8 cellular contexts compared by ENCODE assay signal in genomic region chr5:134758176-134758503, GRCh38. TPM values are rescaled to one million over a fixed set of nuclear protein-coding genes. Genes with fewer than 3 reads are reported as not detected.
DNase-seq lines count a peak whose midpoint lies in the region; ATAC-seq, FAIRE-seq and TF ChIP-seq lines count a peak whose summit lies in the region.

No MANE protein-coding gene starts in this region.

- TF ChIP-seq CTCF in C4-2B (conservative IDR thresholded peaks at IDR 0.05) (no peak), GM12878 (IDR thresholded peaks at IDR 0.05 in 2 of 3, conservative IDR thresholded peaks at IDR 0.05 in 1 of 3; ENCODE audit: control insufficient read depth in 2 of 3, extremely low read depth in 1 of 3, insufficient read depth in 1 of 3, low read depth in 3 of 3, low read length in 3 of 3) (no peak)

- H4K8ac ChIP-seq in mesenchymal stem cell (ENCODE audit: low read length): peak overlapping the region; percentile 84

- RAD21 ChIA-PET in GM12878 (lab: Charles Lee; ENCODE audit: unreplicated experiment): interaction anchor here (1.0 to 3.6 kb wide), 4 partner anchors 19 to 147 kb away, joined by 3 to 24 read pairs (median 10); partner anchors contain the start of genes C5orf24, CAMLG and PCBD2

- peak overlapping the region; percentile 88 for H3K4me2 ChIP-seq in GM12878 (ENCODE audit: control insufficient read depth, insufficient read depth)
- H3K4me2 ChIP-seq in mesenchymal stem cell (ENCODE audit: low read length, poor library complexity, severe bottlenecking): peak overlapping the region; percentile 48

- H3K36me3 ChIP-seq in GM12878 (ENCODE audit: control insufficient read depth in 2 of 2, insufficient read depth in 2 of 2, low read length in 1 of 2) (no peaks in the 10 kb centered on the region; a peak in 1 of 4 replicates), mesenchymal stem cell (ENCODE audit: control insufficient read depth in 1 of 2, insufficient read depth in 2 of 2, low read depth in 1 of 2, low read length in 2 of 2) (peaks cover 1 to 7% of the 10 kb centered on the region in 2 experiments)

- no peak overlapping the region for H2BK120ac ChIP-seq in mesenchymal stem cell (ENCODE audit: low read depth, low read length)

- SMC1A ChIA-PET in GM12878 (lab: Charles Lee; ENCODE audit: uncharacterized antibody, unreplicated experiment): interaction anchor here (0.6 to 3.1 kb wide), 4 partner anchors 18 to 150 kb away, joined by 3 to 28 read pairs (median 4); partner anchors contain the start of gene CAMLG

- no peak overlapping the region for H3K23ac ChIP-seq in mesenchymal stem cell (ENCODE audit: low read length in 2 of 2)

- H2BK12ac ChIP-seq in mesenchymal stem cell (ENCODE audit: low read length in 2 of 2): no peak overlapping the region

- H3K4me1 ChIP-seq in GM12878 (ENCODE audit: control insufficient read depth, insufficient read depth, low read length): no peaks in the 10 kb centered on the region; the same call in 1 of the 2 replicates
- peaks cover 4% of the 10 kb centered on the region for H3K4me1 ChIP-seq in mesenchymal stem cell (ENCODE audit: control insufficient read depth, insufficient read depth, low read depth, low read length)

- H4K91ac ChIP-seq in mesenchymal stem cell (ENCODE audit: low read length): no peak overlapping the region

- H4K20me1 ChIP-seq in GM12878 (ENCODE audit: control insufficient read depth, insufficient read depth): no peaks in the 10 kb centered on the region

- in situ Hi-C loops in GM12878 (cut with MboI): no loop called here

- DNase-seq in GM12878 (ENCODE audit: low read depth, low spot score): no peak
- DNase-seq in mesenchymal stem cell: no peak
- no peak for DNase-seq in stimulated activated CD4-positive, alpha-beta T cell treated with anti-CD3 and anti-CD28 coated beads, Interleukin-12 subunit alpha, Interleukin-12 subunit beta, amount 100 ng/mL, for 4 hours
- no peak for DNase-seq in kidney glomerular epithelial cell (lab: John Stamatoyannopoulos, UW)

- TF ChIP-seq RAD21 in GM12878 (IDR thresholded peaks at IDR 0.05; ENCODE audit: insufficient read depth, low read depth, low read length): no peak

- POLR2A ChIA-PET in GM12878 (lab: Charles Lee): interaction anchor here (0.6 to 4.3 kb wide), 6 partner anchors 12 to 147 kb away, joined by 3 to 23 read pairs (median 4); partner anchors contain the start of genes CAMLG and PCBD2

- 0% methylated on average over 9 of the region's 9 CpGs for WGBS in GM12878 (ENCODE audit: insufficient coverage, insufficient replicate concordance, low lambda C conversion rate, missing lambda C conversion rate)
- WGBS in mesenchymal stem cell: 34% methylated on average over 9 of the region's 9 CpGs

- BruUV-seq in GM12878 (replicated peaks; lab: Mats Ljungman, UMichigan): no TSS peak

- peak overlapping the region; percentile 83 for H3K27ac ChIP-seq in C4-2B
- no peak overlapping the region; the same call in 1 of the 2 replicates for H3K27ac ChIP-seq in GM12878 (ENCODE audit: control insufficient read depth, insufficient read depth)
- H3K27ac ChIP-seq in mesenchymal stem cell (ENCODE audit: low read length, poor library complexity, severe bottlenecking): no peak overlapping the region

- no peak overlapping the region for H3K14ac ChIP-seq in mesenchymal stem cell (ENCODE audit: low read length in 2 of 2)

- H3K9me3 ChIP-seq in GM12878 (replicated peaks; ENCODE audit: control insufficient read depth, insufficient read depth, low read length) (no peaks in the 10 kb centered on the region), mesenchymal stem cell (ENCODE audit: control insufficient read depth, low read length) (no peaks in the 10 kb centered on the region)

- H2BK5ac ChIP-seq in mesenchymal stem cell (ENCODE audit: low read depth, low read length, poor library complexity, severe bottlenecking): no peak overlapping the region

- peaks cover 40% of the 10 kb centered on the region for H3K79me2 ChIP-seq in GM12878 (ENCODE audit: control insufficient read depth, insufficient read depth, low read length)

- no peak overlapping the region for H3K4ac ChIP-seq in mesenchymal stem cell (ENCODE audit: low read depth in 1 of 2, low read length in 2 of 2)

- intact Hi-C loops in GM12878 (cut with micrococcal nuclease; ENCODE audit: unreplicated experiment): loop anchor here (1.0 kb wide), 1 partner anchor 20 kb away; the partner anchor contains the start of gene CAMLG

- H3K27me3 ChIP-seq in GM12878 (replicated peaks in 1 of 2; ENCODE audit: control insufficient read depth in 2 of 2, insufficient read depth in 2 of 2, low read length in 1 of 2): no peaks in the 10 kb centered on the region
- H3K27me3 ChIP-seq in mesenchymal stem cell (ENCODE audit: control insufficient read depth in 1 of 2, insufficient read depth in 1 of 2, low read length in 2 of 2): no peaks in the 10 kb centered on the region

- H3K18ac ChIP-seq in mesenchymal stem cell (ENCODE audit: low read depth in 1 of 2, low read length in 2 of 2): peak overlapping the region in 1 of 2 experiments; percentile 31

- peak; percentile 18 for ATAC-seq in HG03025 (IDR thresholded peaks at IDR 0.05; ENCODE audit: low FRiP score, unreplicated experiment)
- no peak for ATAC-seq in GM12878
- no peak for ATAC-seq in activated CD4-positive, CD25-positive, alpha-beta regulatory T cell treated with anti-CD3 and anti-CD28 coated beads, Interleukin-2, amount 50 U/mL, for 24 hours
- ATAC-seq in HG02571 (IDR thresholded peaks at IDR 0.05; ENCODE audit: unreplicated experiment): no peak

- H2BK15ac ChIP-seq in mesenchymal stem cell (ENCODE audit: low read depth, poor library complexity, severe bottlenecking): no peak overlapping the region

- no peak for TF ChIP-seq POLR2A in GM12878 (IDR thresholded peaks at IDR 0.05; ENCODE audit: low read depth, low read length)

- H3K9ac ChIP-seq in GM12878 (ENCODE audit: control insufficient read depth, insufficient read depth, low read length): peak overlapping the region; percentile 71; the same call in 1 of the 2 replicates
- peak overlapping the region; percentile 96 for H3K9ac ChIP-seq in mesenchymal stem cell (ENCODE audit: low read length)

- CTCF ChIA-PET in GM12878 (lab: Yijun Ruan, JAX): interaction anchor here (0.9 to 5.8 kb wide), 11 partner anchors 12 to 171 kb away, joined by 4 to 71 read pairs (median 5); partner anchors contain the start of genes C5orf24, CAMLG and PCBD2

- no peak for TF ChIP-seq EP300 in GM12878 (IDR thresholded peaks at IDR 0.05; ENCODE audit: borderline replicate concordance in 1 of 2, control insufficient read depth in 1 of 2, low read depth in 2 of 2, low read length in 2 of 2)

- H2AK5ac ChIP-seq in mesenchymal stem cell (ENCODE audit: low read length, severe bottlenecking): no peak overlapping the region

- H3K79me1 ChIP-seq in mesenchymal stem cell (replicated peaks; ENCODE audit: low read length, poor library complexity, severe bottlenecking): no peaks in the 10 kb centered on the region

- FAIRE-seq in GM12878 (lab: Jason Lieb, UNC): no peak

- peak overlapping the region; percentile 82 for H3K4me3 ChIP-seq in GM12878
- peak overlapping the region; percentile 55 to 98 for H3K4me3 ChIP-seq in mesenchymal stem cell (ENCODE audit: insufficient read depth in 1 of 2, low read depth in 1 of 2, low read length in 2 of 2)

- H2AFZ ChIP-seq in GM12878 (ENCODE audit: control insufficient read depth, low read depth, low read length) (peak overlapping the region; percentile 96), mesenchymal stem cell (ENCODE audit: low read depth, low read length) (peak overlapping the region; percentile 43)

TF ChIP-seq in GM12878, 131 proteins besides CTCF, POLR2A, EP300 and RAD21 (continues in another document):
- TF ChIP-seq SRF (IDR thresholded peaks at IDR 0.05; ENCODE audit: low read depth in 2 of 2, low read length in 2 of 2): no peak
- TF ChIP-seq ATF7 (IDR thresholded peaks at IDR 0.05; ENCODE audit: low read depth): no peak
- no peak for TF ChIP-seq HDAC6 (IDR thresholded peaks at IDR 0.05; ENCODE audit: unreplicated experiment)

RNA-seq across cellular contexts. Expression of gene DDX46, which starts 0.4 kb away (rescaled TPM):
- total RNA-seq in GM12878 (2013; cell fraction: nucleolus; rRNA removed): 129 and 137 TPM in 2 replicates
- total RNA-seq in GM12878 (2014; rRNA removed) (39.1 and 39.6 TPM in 2 replicates), GM12878 (2014; rRNA removed; fragmentation: Illumina TruSeq; extraction: Trizol) (64.9 and 67.3 TPM in 2 replicates), GM12878 (2021) (55.6 and 61.8 TPM in 2 replicates)
- 21.9 TPM for polyA plus RNA-seq in GM12878 (2011; ENCODE audit: low read depth)
- polyA plus RNA-seq in GM12878 (2011; rRNA removed) (46.9 and 72.1 TPM in 2 replicates), GM12878 (2014; fragmentation: Illumina TruSeq; extraction: Trizol) (77.1 and 94.9 TPM in 2 replicates), GM12878 (2014; fragmentation: Nextera tagmentation; extraction: Ambion mirVana) (10 to 100 TPM; 23.0 to 31.3 TPM), GM12878 (2014; rRNA removed) (43.0 and 44.8 TPM in 2 replicates), GM12878 (2016; fragmentation: Nextera tagmentation; extraction: Ambion mirVana) (10 to 100 TPM; 37.6 to 38.8 TPM)
- polyA plus RNA-seq in GM12878 (2011; cell fraction: cytosol; rRNA removed): 17.4 and 20.9 TPM in 2 replicates
- polyA plus RNA-seq in GM12878 (2011; cell fraction: nucleus; rRNA removed): 42.9 and 50.9 TPM in 2 replicates
- polyA plus RNA-seq in GM12878 (2012): 33.0 and 34.2 TPM in 2 replicates
- 34.4 and 59.2 TPM in 2 replicates for polyA minus RNA-seq in GM12878 (2011; rRNA and poly(A)+ RNA removed)
- polyA minus RNA-seq in GM12878 (2011; cell fraction: cytosol; rRNA and poly(A)+ RNA removed): 24.8 and 34.1 TPM in 2 replicates
- polyA minus RNA-seq in GM12878 (2011; cell fraction: nucleus; rRNA and poly(A)+ RNA removed): 26.8 and 61.6 TPM in 2 replicates
- polyA plus RNA-seq in mesenchymal stem cell (2013, experiment 1 of 2): 30.6 TPM
- 29.9 TPM for polyA plus RNA-seq in mesenchymal stem cell (2013, experiment 2 of 2)

RNA-seq across cellular contexts. Expression of gene CAMLG, which starts 19.8 kb away (rescaled TPM):
- total RNA-seq in GM12878 (2013; cell fraction: nucleolus; rRNA removed): 7.4 and 8.3 TPM in 2 replicates
- total RNA-seq in GM12878 (2014; rRNA removed) (30.2 and 30.9 TPM in 2 replicates), GM12878 (2014; rRNA removed; fragmentation: Illumina TruSeq; extraction: Trizol) (25.2 and 26.2 TPM in 2 replicates), GM12878 (2021) (25.7 and 28.8 TPM in 2 replicates)
- polyA plus RNA-seq in GM12878 (2011; ENCODE audit: low read depth): 18.4 TPM
- polyA plus RNA-seq in GM12878 (2011; rRNA removed) (22.4 and 29.4 TPM in 2 replicates), GM12878 (2014; fragmentation: Illumina TruSeq; extraction: Trizol) (20.7 and 24.1 TPM in 2 replicates), GM12878 (2014; fragmentation: Nextera tagmentation; extraction: Ambion mirVana) (10 to 100 TPM; 27.0 to 51.7 TPM), GM12878 (2014; rRNA removed) (18.5 and 21.9 TPM in 2 replicates), GM12878 (2016; fragmentation: Nextera tagmentation; extraction: Ambion mirVana) (10 to 100 TPM; 25.1 to 25.7 TPM)
- 8.7 and 9.4 TPM in 2 replicates for polyA plus RNA-seq in GM12878 (2011; cell fraction: cytosol; rRNA removed)
- 6.6 and 7.1 TPM in 2 replicates for polyA plus RNA-seq in GM12878 (2011; cell fraction: nucleus; rRNA removed)
- 36.1 and 38.2 TPM in 2 replicates for polyA plus RNA-seq in GM12878 (2012)
- polyA minus RNA-seq in GM12878 (2011; rRNA and poly(A)+ RNA removed): 3.9 and 4.2 TPM in 2 replicates
- 3.9 and 4.9 TPM in 2 replicates for polyA minus RNA-seq in GM12878 (2011; cell fraction: cytosol; rRNA and poly(A)+ RNA removed)
- polyA minus RNA-seq in GM12878 (2011; cell fraction: nucleus; rRNA and poly(A)+ RNA removed): 2.1 and 5.3 TPM in 2 replicates
- 67.2 TPM for polyA plus RNA-seq in mesenchymal stem cell (2013, experiment 1 of 2)
- 69.4 TPM for polyA plus RNA-seq in mesenchymal stem cell (2013, experiment 2 of 2)
